In genomic region chr12:52023182-52023975, GRCh38 we compare ENCODE assay signal across 1 cellular context.
TF ChIP-seq lines count a peak whose summit lies in the region.

No MANE protein-coding gene starts in this region.

TF ChIP-seq in K562, 482 proteins besides CTCF, POLR2A, EP300 and RAD21 (continued from another document):
- peak; percentile 81; the same call in 1 of the 2 replicates for TF ChIP-seq THRB (CRISPR knock-in tag; conservative IDR thresholded peaks at IDR 0.05)
- TF ChIP-seq PCBP1 (IDR thresholded peaks at IDR 0.05; ENCODE audit: low read depth, low read length, poor library complexity, severe bottlenecking), result peak; percentile 69
- TF ChIP-seq KDM1A (IDR thresholded peaks at IDR 0.05), result no peak
- no peak for TF ChIP-seq ZNF143 (CRISPR knock-in tag; IDR thresholded peaks at IDR 0.05)
- TF ChIP-seq HMBOX1 (IDR thresholded peaks at IDR 0.05), result no peak
- no peak for TF ChIP-seq PRPF4 (IDR thresholded peaks at IDR 0.05; ENCODE audit: insufficient read depth, low read depth, low read length, poor library complexity, severe bottlenecking)
- peak; percentile 29; the same call in 1 of the 2 replicates for TF ChIP-seq ZNF395 (CRISPR knock-in tag; IDR thresholded peaks at IDR 0.05)
- no peak for TF ChIP-seq ELF2 (CRISPR knock-in tag; IDR thresholded peaks at IDR 0.05)
- 0 out of 2 replicates have a peak, but pooled peaks have one; percentile 59 for TF ChIP-seq ATF2 (CRISPR knock-in tag; IDR thresholded peaks at IDR 0.05)
- TF ChIP-seq NR2C2 (CRISPR knock-in tag; IDR thresholded peaks at IDR 0.05), result no peak
- peak; percentile 21; the same call in 1 of the 2 replicates for TF ChIP-seq NR2C2 (tag; IDR thresholded peaks at IDR 0.05)
- no peak for TF ChIP-seq STAT5B (CRISPR knock-in tag; IDR thresholded peaks at IDR 0.05)
- TF ChIP-seq ZNF354B (CRISPR knock-in tag; IDR thresholded peaks at IDR 0.05), result no peak
- no peak for TF ChIP-seq FOS (IDR thresholded peaks at IDR 0.05; ENCODE audit: extremely low read depth, insufficient read length)
- peak; percentile 6 for TF ChIP-seq PRDM10 (IDR thresholded peaks at IDR 0.05; ENCODE audit: partially characterized antibody)
- no peak for TF ChIP-seq ZNF282 (CRISPR knock-in tag; IDR thresholded peaks at IDR 0.05)
- TF ChIP-seq RB1 (IDR thresholded peaks at IDR 0.05; ENCODE audit: low read depth), result peak; percentile 76
- TF ChIP-seq GATA2 (CRISPR knock-in tag; IDR thresholded peaks at IDR 0.05), result no peak
- TF ChIP-seq TAF7 (tag; IDR thresholded peaks at IDR 0.05), result no peak
- TF ChIP-seq KLF13 (tag; IDR thresholded peaks at IDR 0.05; ENCODE audit: borderline replicate concordance, low read depth), result peak; percentile 95
- TF ChIP-seq ZHX1 (conservative IDR thresholded peaks at IDR 0.05; ENCODE audit: low read length), result no peak
- no peak for TF ChIP-seq SMARCB1 (IDR thresholded peaks at IDR 0.05; ENCODE audit: insufficient read length, low read depth)
- TF ChIP-seq PHTF2 (CRISPR knock-in tag; IDR thresholded peaks at IDR 0.05), result no peak
- TF ChIP-seq SRSF3 (IDR thresholded peaks at IDR 0.05; ENCODE audit: insufficient read depth, low read length), result no peak
- TF ChIP-seq SIN3A (IDR thresholded peaks at IDR 0.05; ENCODE audit: borderline replicate concordance in 2 of 2, control insufficient read depth in 1 of 2, low read depth in 2 of 2, low read length in 2 of 2), result no peak
- TF ChIP-seq HDAC8 (tag; IDR thresholded peaks at IDR 0.05), result no peak
- TF ChIP-seq E4F1 (CRISPR knock-in tag; IDR thresholded peaks at IDR 0.05; ENCODE audit: borderline replicate concordance), result no peak
- no peak for TF ChIP-seq HES1 (IDR thresholded peaks at IDR 0.05; ENCODE audit: low read depth)
- peak in 1 of 2 experiments; percentile 66; a peak in 1 of 4 replicates for TF ChIP-seq SRF (CRISPR knock-in tag; IDR thresholded peaks at IDR 0.05)
- TF ChIP-seq ZBTB7A (IDR thresholded peaks at IDR 0.05; ENCODE audit: borderline replicate concordance, control insufficient read depth, low read depth, low read length), result peak; percentile 95
- no peak for TF ChIP-seq NCOA2 (IDR thresholded peaks at IDR 0.05; ENCODE audit: partially characterized antibody in 2 of 2)
- no peak for TF ChIP-seq HIVEP1 (CRISPR knock-in tag; IDR thresholded peaks at IDR 0.05)
